ENCODE assay signal across 26 cellular contexts in the genomic region with DNA sequence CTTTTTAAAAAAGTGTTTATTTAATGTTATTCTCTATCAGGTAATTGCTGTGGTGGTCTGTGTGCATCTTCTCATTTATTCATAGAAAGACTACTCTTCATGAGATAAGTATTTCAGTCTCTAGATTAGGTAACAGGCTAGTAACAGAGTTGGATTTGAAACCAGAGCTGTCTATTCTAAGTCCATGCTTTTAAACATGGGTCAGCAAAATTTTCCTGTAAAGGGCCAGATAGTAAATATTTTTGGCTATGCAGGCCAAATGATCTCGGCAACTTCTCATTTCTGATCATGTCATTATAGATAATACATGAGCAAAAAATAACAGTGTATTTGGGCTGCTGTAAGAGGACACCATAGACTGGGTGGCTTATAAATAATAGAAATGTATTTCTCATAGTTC.
"Had no signal": no experiment of that assay in that cellular context is flagged by ENCODE, and none has a peak within 500 bp of the region (broad histone marks: within the 10 kb centered on the region; RNA-seq: fewer than 3 reads in every experiment).

No MANE protein-coding gene starts in this region.

- DNase-seq: stimulated activated CD4-positive, alpha-beta T cell treated with anti-CD3 and anti-CD28 coated beads, Interleukin-2, amount 100 ng/mL, for 48 hours; stimulated activated CD4-positive, alpha-beta T cell treated with anti-CD3 and anti-CD28 coated beads, Interleukin-4, amount 100 ng/mL, for 1 hour; stimulated activated CD4-positive, alpha-beta T cell treated with anti-CD3 and anti-CD28 coated beads, Interleukin-4, amount 100 ng/mL, for 24 hours; stimulated activated CD4-positive, alpha-beta T cell treated with anti-CD3 and anti-CD28 coated beads, Interleukin-4, amount 100 ng/mL, for 4 hours; stimulated activated CD8-positive, alpha-beta memory T cell treated with anti-CD3 and anti-CD28 coated beads, Interleukin-4, amount 100 ng/mL, for 48 hours; stimulated activated naive B cell treated with anti-CD40 and anti-IgM and Interleukin-4, amounts not matched to agents 10 μg/mL and 1 μg/mL and 100 μg/mL, for 72 hours; stimulated activated naive CD4-positive, alpha-beta T cell; stimulated activated naive CD4-positive, alpha-beta T cell treated with Interleukin-2 at 50 U/mL for 16 hours; stimulated activated naive CD8-positive, alpha-beta T cell treated with anti-CD3 and anti-CD28 coated beads, Interleukin-15, amount 100 ng/mL, for 72 hours; stimulated activated naive CD8-positive, alpha-beta T cell treated with anti-CD3 and anti-CD28 coated beads, Interleukin-15, Interleukin-2, amounts not matched to agents 100 U/mL and 50 U/mL, for 24 hours; stomach; testis; thyroid gland; tibial artery; transverse colon; trophoblast cell; upper lobe of left lung; upper lobe of right lung; uterus had no signal

- H3K4me1 ChIP-seq: suprapubic skin, testis, thyroid gland, upper lobe of right lung, uterus, vagina had no signal

- FAIRE-seq: urothelium cell line had no signal

- H3K27ac ChIP-seq: stomach, suprapubic skin, testis, thoracic aorta, thyroid gland, tibial artery, tibial nerve, transverse colon, upper lobe of right lung, uterus, vagina had no signal

- ATAC-seq: stimulated activated effector memory CD8-positive, alpha-beta T cell treated with anti-CD3 and anti-CD28 coated beads, Interleukin-12 subunit alpha, Interleukin-12 subunit beta, amount 100 ng/mL, for 72 hours; stimulated activated memory B cell treated with anti-CD40 and anti-IgM and Interleukin-4, amounts not matched to agents 10 μg/mL and 1 μg/mL and 100 μg/mL, for 72 hours; stimulated activated naive B cell treated with anti-CD40 and anti-IgM and Interleukin-4, amounts not matched to agents 10 μg/mL and 1 μg/mL and 100 μg/mL, for 72 hours; stimulated activated naive CD8-positive, alpha-beta T cell treated with anti-CD3 and anti-CD28 coated beads, Interleukin-15, amount 100 ng/mL, for 72 hours; stimulated activated naive CD8-positive, alpha-beta T cell treated with anti-CD3 and anti-CD28 coated beads, Interleukin-15, Interleukin-2, amounts not matched to agents 100 U/mL and 50 U/mL, for 24 hours; upper lobe of right lung had no signal

- H3K4me3 ChIP-seq: stomach, suprapubic skin, testis, thoracic aorta, thyroid gland, tibial artery, tibial nerve, transverse colon, upper lobe of left lung, upper lobe of right lung, uterus, vagina had no signal

- H3K36me3 ChIP-seq: stomach, suprapubic skin, thoracic aorta, thyroid gland, tibial artery, tibial nerve, transverse colon, upper lobe of left lung, upper lobe of right lung, uterus, vagina had no signal

- H3K27me3 ChIP-seq: stomach, suprapubic skin, testis, thyroid gland, tibial artery, tibial nerve, transverse colon, upper lobe of left lung, upper lobe of right lung, uterus, vagina had no signal

- H3K9me3 ChIP-seq: stomach, suprapubic skin, testis, thoracic aorta, thyroid gland, tibial artery, tibial nerve, transverse colon, upper lobe of left lung, upper lobe of right lung, uterus, vagina had no signal
